Comparison of ENCODE assay signal across 8 cellular contexts in genomic region chr4:3041192-3042142, GRCh38. TPM values are rescaled to one million over a fixed set of nuclear protein-coding genes. Genes with fewer than 3 reads are reported as not detected.
DNase-seq lines count a peak whose midpoint lies in the region; ATAC-seq and TF ChIP-seq lines count a peak whose summit lies in the region.

No MANE protein-coding gene starts in this region.

- H3K4me3 ChIP-seq in coronary artery (peak overlapping the region; percentile 77), mesendoderm (ENCODE audit: low read length) (no peak overlapping the region), tibial artery (peak overlapping the region; percentile 49 to 52)

- H3K36me3 ChIP-seq in mesendoderm (ENCODE audit: control insufficient read depth, insufficient read depth, low read length) (no peaks in the 10 kb centered on the region), tibial artery (no peaks in the 10 kb centered on the region)

- H2BK5ac ChIP-seq in mesendoderm (ENCODE audit: low read length) = no peak overlapping the region

- POLR2A ChIA-PET in activated B cell treated with CpG ODN at 0.5 μM for 24 hours (lab: Charles Lee) = interaction anchor here (0.5 to 2.9 kb wide), 11 partner anchors 8 to 443 kb away, joined by 3 to 29 read pairs (median 4); partner anchors contain the start of genes GRK4, HTT, HTT-AS and NOP14

- ATAC-seq in HG03439 (IDR thresholded peaks at IDR 0.05; ENCODE audit: unreplicated experiment) (peak; percentile 37), activated B cell treated with CpG ODN at 0.5 μM for 24 hours (ENCODE audit: low read depth) (peak; percentile 53)

- peak overlapping the region; percentile 87 for H3K4me3 Mint-ChIP-seq in activated B cell treated with CpG ODN at 0.5 μM for 24 hours

- H3K27ac ChIP-seq in coronary artery (peak overlapping the region in 1 of 2 donors; percentile 75), mesendoderm (ENCODE audit: low read depth, low read length) (no peak overlapping the region), tibial artery (peak overlapping the region; percentile 13 to 64)

- H4K8ac ChIP-seq in mesendoderm (ENCODE audit: low read depth, low read length) = no peak overlapping the region

- no peak overlapping the region for H4K5ac ChIP-seq in mesendoderm (ENCODE audit: low read length)

- H3K27ac Mint-ChIP-seq in activated B cell treated with CpG ODN at 0.5 μM for 24 hours = peak overlapping the region; percentile 93

- DNase-seq in EH (ENCODE audit: low read depth) (peak; percentile 80), activated B cell treated with CpG ODN at 0.5 μM for 24 hours (peak; percentile 57), coronary artery (ENCODE audit: low spot score) (peak; percentile 82), mesendoderm (peak; percentile 26), tibial artery (peak; percentile 67 to 79), COLO829 (ENCODE audit: low spot score) (no peak), globus pallidus (ENCODE audit: low spot score) (no peak)

- H3K79me2 ChIP-seq in mesendoderm (ENCODE audit: control insufficient read depth, insufficient read depth, low read length) = no peaks in the 10 kb centered on the region

- no peak overlapping the region for H3K18ac ChIP-seq in mesendoderm (ENCODE audit: low read length)

- H3K27me3 ChIP-seq in mesendoderm (ENCODE audit: insufficient read depth, low read length, poor library complexity) = no peaks in the 10 kb centered on the region
- peaks cover 0 to 7% of the 10 kb centered on the region in 2 donors for H3K27me3 ChIP-seq in tibial artery

- no peak overlapping the region for H2AK5ac ChIP-seq in mesendoderm (ENCODE audit: low read length)

- CTCF ChIA-PET in activated B cell treated with CpG ODN at 0.5 μM for 24 hours (lab: Charles Lee) = interaction anchor here (0.8 to 1.0 kb wide), 2 partner anchors 63 to 95 kb away, joined by 4 to 5 read pairs; no protein-coding TSS in a partner anchor

- no peak overlapping the region for H2BK15ac ChIP-seq in mesendoderm (replicated peaks; ENCODE audit: low read depth)

- H3K36me3 Mint-ChIP-seq in activated B cell treated with CpG ODN at 0.5 μM for 24 hours (ENCODE audit: low read depth) = peaks cover 5% of the 10 kb centered on the region

- H3K9me3 Mint-ChIP-seq in activated B cell treated with CpG ODN at 0.5 μM for 24 hours = peaks cover 4% of the 10 kb centered on the region

- H3K4me1 Mint-ChIP-seq in activated B cell treated with CpG ODN at 0.5 μM for 24 hours = peaks cover 79% of the 10 kb centered on the region

- intact Hi-C loops in activated B cell treated with CpG ODN at 0.5 μM for 24 hours (cut with micrococcal nuclease) (loop anchor here (10.0 kb wide), 3 partner anchors 253 to 507 kb away; partner anchors contain the start of genes FAM193A and RGS12), tibial artery (cut with DNase I; ENCODE audit: low total_unique reads) (no loop called here)

- H3K9ac ChIP-seq in mesendoderm (ENCODE audit: low read length) = no peak overlapping the region

- no CpG with 5 or more reads among the region's 57 CpGs for WGBS in mesendoderm (ENCODE audit: extremely low coverage, insufficient coverage, low lambda C conversion rate)

- no peaks in the 10 kb centered on the region for H3K79me1 ChIP-seq in mesendoderm (ENCODE audit: low read length)

- H2BK120ac ChIP-seq in mesendoderm (ENCODE audit: low read depth, low read length) = no peak overlapping the region

- H3K4me1 ChIP-seq in mesendoderm (ENCODE audit: control insufficient read depth, low read depth, low read length) = no peaks in the 10 kb centered on the region
- peaks cover 0 to 33% (median 19%) of the 10 kb centered on the region in 4 donors for H3K4me1 ChIP-seq in tibial artery

- H3K4ac ChIP-seq in mesendoderm (ENCODE audit: low read depth, low read length) = no peak overlapping the region

- TF ChIP-seq CTCF in activated B cell treated with CpG ODN at 0.5 μM for 24 hours (IDR thresholded peaks at IDR 0.05) = no peak
- TF ChIP-seq CTCF in coronary artery (IDR thresholded peaks at IDR 0.05) = no peak
- no peak for TF ChIP-seq CTCF in tibial artery (IDR thresholded peaks at IDR 0.05)

- peak overlapping the region; percentile 30 for H3K56ac ChIP-seq in mesendoderm (ENCODE audit: low read length)

- H3K9me3 ChIP-seq in tibial artery = no peaks in the 10 kb centered on the region

- no peak overlapping the region for H3K23ac ChIP-seq in mesendoderm (ENCODE audit: low read length)

- no peak overlapping the region for H3K4me2 ChIP-seq in mesendoderm (ENCODE audit: low read length)

- H3K27me3 Mint-ChIP-seq in activated B cell treated with CpG ODN at 0.5 μM for 24 hours = no peaks in the 10 kb centered on the region

RNA-seq across cellular contexts. Expression of gene HTT-AS, which starts 32.9 kb away (rescaled TPM):
- total RNA-seq in activated B cell treated with CpG ODN at 0.5 μM for 24 hours = not detected in 2 replicates
- not detected for polyA plus RNA-seq in mesendoderm (2013, experiment 1 of 2)
- polyA plus RNA-seq in mesendoderm (2013, experiment 2 of 2) = not detected

RNA-seq across cellular contexts. Expression of gene HTT, which starts 33.0 kb away (rescaled TPM):
- 239 and 242 TPM in 2 replicates for total RNA-seq in activated B cell treated with CpG ODN at 0.5 μM for 24 hours
- polyA plus RNA-seq in mesendoderm (2013, experiment 1 of 2) = 24.0 TPM
- 23.6 TPM for polyA plus RNA-seq in mesendoderm (2013, experiment 2 of 2)

Comparison
In these comparisons a context has a peak if more than half of its experiments do, and no peak if none do; other contexts are left out.
1. DNase-seq: peak in EH (single experiment), activated B cell treated with CpG ODN at 0.5 μM for 24 hours (single experiment), coronary artery (single experiment), mesendoderm (single experiment) and tibial artery (2 of 2); none in COLO829 (single experiment) and globus pallidus (single experiment).